In the genomic region with DNA sequence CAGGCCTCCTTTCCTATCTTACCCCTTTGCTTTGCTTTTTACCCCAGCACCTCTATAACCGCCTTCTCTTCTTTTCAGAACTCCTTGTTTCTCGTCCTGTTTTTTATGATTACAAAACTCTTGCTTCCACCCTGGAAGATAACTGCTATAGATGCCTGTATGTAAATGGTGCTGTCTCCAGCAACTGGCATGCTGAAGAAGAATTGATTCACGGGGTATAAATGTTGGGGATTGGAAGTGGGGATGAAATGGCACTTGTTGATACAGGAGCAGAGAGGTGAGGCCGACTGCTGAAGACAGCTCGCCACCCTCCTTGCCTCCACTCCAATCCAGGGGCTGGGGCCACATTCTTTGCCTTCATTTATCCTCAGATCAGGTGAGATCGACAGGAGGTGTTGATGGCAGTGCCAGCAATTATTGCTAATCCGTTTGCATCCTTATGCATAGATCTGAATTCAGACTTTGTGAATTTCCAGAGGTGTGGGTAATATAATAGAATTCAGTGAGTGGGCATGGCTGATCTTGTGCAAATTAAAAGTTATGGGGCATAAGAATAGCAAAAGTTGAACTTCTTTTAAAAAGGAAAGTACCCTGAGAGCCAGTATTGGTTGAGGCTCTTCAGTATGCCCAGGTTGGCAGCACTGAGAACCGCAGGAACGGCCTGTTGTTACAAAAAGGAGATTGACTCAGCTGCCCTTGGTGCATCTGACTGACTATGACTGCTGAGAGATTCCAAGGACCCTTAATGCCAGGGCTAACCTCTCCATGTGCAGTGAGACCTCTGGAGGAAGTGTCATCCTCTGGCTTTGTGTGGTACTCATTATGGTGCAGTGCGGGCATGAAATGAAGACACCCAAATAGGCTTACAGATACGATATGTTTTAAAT, we compare ENCODE assay signal across 8 cellular contexts.
DNase-seq lines count a peak whose midpoint lies in the region; ATAC-seq and TF ChIP-seq lines count a peak whose summit lies in the region.

No MANE protein-coding gene starts in this region.

- H3K4me3 ChIP-seq in astrocyte of the cerebellum (ENCODE audit: low read depth, low read length), result peak overlapping the region; percentile 96
- no peak overlapping the region for H3K4me3 ChIP-seq in WERI-Rb-1 (ENCODE audit: low read depth, low read length)

- peak overlapping the region; percentile 96 for H3K27ac Mint-ChIP-seq in stimulated activated memory B cell treated with anti-CD40 and anti-IgM and Interleukin-4, amounts not matched to agents 10 μg/mL and 1 μg/mL and 100 μg/mL, for 72 hours

- in situ Hi-C loops in astrocyte of the cerebellum (cut with HindIII; ENCODE audit: low sequenced_read_pairs), result no loop called here

- H3K27me3 Mint-ChIP-seq in stimulated activated memory B cell treated with anti-CD40 and anti-IgM and Interleukin-4, amounts not matched to agents 10 μg/mL and 1 μg/mL and 100 μg/mL, for 72 hours, result no peaks in the 10 kb centered on the region

- H3K27ac ChIP-seq in WERI-Rb-1, result no peak overlapping the region

- H3K27me3 ChIP-seq in WERI-Rb-1 (ENCODE audit: insufficient read depth, low read depth, severe bottlenecking), result no peaks in the 10 kb centered on the region

- H3K9me3 Mint-ChIP-seq in stimulated activated memory B cell treated with anti-CD40 and anti-IgM and Interleukin-4, amounts not matched to agents 10 μg/mL and 1 μg/mL and 100 μg/mL, for 72 hours, result no peaks in the 10 kb centered on the region

- no peaks in the 10 kb centered on the region for H3K9me3 ChIP-seq in WERI-Rb-1 (ENCODE audit: severe bottlenecking)

- no peak for ATAC-seq in stimulated activated memory B cell treated with anti-CD40 and anti-IgM and Interleukin-4, amounts not matched to agents 10 μg/mL and 1 μg/mL and 100 μg/mL, for 72 hours
- ATAC-seq in GM21717 (IDR thresholded peaks at IDR 0.05; ENCODE audit: unreplicated experiment) (no peak), GM21619 (IDR thresholded peaks at IDR 0.05; ENCODE audit: unreplicated experiment) (no peak)

- DNase-seq in GM04504 (ENCODE audit: low read depth) (peak; percentile 78), OCI-M1 (lab: John Stamatoyannopoulos, UW) (peak; percentile 83), astrocyte of the cerebellum (ENCODE audit: low read depth) (no peak), islet precursor cell (peak; percentile 70), WERI-Rb-1 (no peak)

- no peaks in the 10 kb centered on the region for H3K36me3 ChIP-seq in WERI-Rb-1

- TF ChIP-seq CTCF in astrocyte of the cerebellum (IDR thresholded peaks at IDR 0.05; ENCODE audit: low read depth, low read length, missing control alignments) (no peak), WERI-Rb-1 (IDR thresholded peaks at IDR 0.05; ENCODE audit: low read depth, low read length) (no peak)

- H3K36me3 Mint-ChIP-seq in stimulated activated memory B cell treated with anti-CD40 and anti-IgM and Interleukin-4, amounts not matched to agents 10 μg/mL and 1 μg/mL and 100 μg/mL, for 72 hours, result peaks cover 50% of the 10 kb centered on the region

- peak overlapping the region; percentile 100 for H3K4me3 Mint-ChIP-seq in stimulated activated memory B cell treated with anti-CD40 and anti-IgM and Interleukin-4, amounts not matched to agents 10 μg/mL and 1 μg/mL and 100 μg/mL, for 72 hours

- H3K4me1 Mint-ChIP-seq in stimulated activated memory B cell treated with anti-CD40 and anti-IgM and Interleukin-4, amounts not matched to agents 10 μg/mL and 1 μg/mL and 100 μg/mL, for 72 hours, result peaks cover 74% of the 10 kb centered on the region

Comparison
In these comparisons a context has a peak if more than half of its experiments do, and no peak if none do; other contexts are left out.
1. DNase-seq: peak in GM04504 (single experiment), OCI-M1 (single experiment) and islet precursor cell (single experiment); none in astrocyte of the cerebellum (single experiment) and WERI-Rb-1 (single experiment).